Comparison of ENCODE assay signal across 30 cellular contexts in genomic region chr16:83698964-83699363, GRCh38.
"Had no signal": no experiment of that assay in that cellular context is flagged by ENCODE, and none has a peak within 500 bp of the region (broad histone marks: within the 10 kb centered on the region; RNA-seq: fewer than 3 reads in every experiment).

No MANE protein-coding gene starts in this region.

- H3K9me3 Mint-ChIP-seq: activated CD8-positive, alpha-beta T cell treated with anti-CD3 and anti-CD28 coated beads for 36 hours; activated T-helper 17 cell treated with anti-CD3 and anti-CD28 coated beads, Interleukin-2, amount 50 U/mL, for 72 hours had no signal

- ATAC-seq: activated CD8-positive, alpha-beta T cell treated with anti-CD3 and anti-CD28 coated beads for 36 hours; activated T-cell treated with anti-CD3 and anti-CD28 coated beads, Interleukin-2, amount 50 U/mL, for 72 hours; activated T-helper 17 cell treated with anti-CD3 and anti-CD28 coated beads, Interleukin-2, amount 50 U/mL, for 72 hours; body of pancreas; Panc1 had no signal

- H3K4me1 Mint-ChIP-seq: activated CD4-positive, alpha-beta T cell treated with anti-CD3 and anti-CD28 coated beads, Interleukin-2, amount 10 ng/mL, durations not matched to agents 24 days and 14 days; activated naive CD4-positive, alpha-beta T cell treated with anti-CD3 and anti-CD28 coated beads, Interleukin-2, amount 50 U/mL, for 24 hours; activated naive CD8-positive, alpha-beta T cell treated with anti-CD3 and anti-CD28 coated beads, Interleukin-2, amount 10 ng/mL, durations not matched to agents 7 days and 5 days; activated T-helper 17 cell treated with anti-CD3 and anti-CD28 coated beads, Interleukin-2, amount 50 U/mL, for 72 hours had no signal

- H3K4me1 ChIP-seq: adrenal gland, body of pancreas, breast epithelium had no signal

- H3K36me3 ChIP-seq: adrenal gland, breast epithelium, SJCRH30 had no signal

- H3K9me3 ChIP-seq: adrenal gland, body of pancreas, breast epithelium, SJCRH30 had no signal

- H3K27ac Mint-ChIP-seq: activated CD4-positive, alpha-beta T cell treated with anti-CD3 and anti-CD28 coated beads, Interleukin-2, amount 10 ng/mL, durations not matched to agents 24 days and 14 days; activated CD8-positive, alpha-beta T cell treated with anti-CD3 and anti-CD28 coated beads for 36 hours; activated naive CD4-positive, alpha-beta T cell treated with anti-CD3 and anti-CD28 coated beads, Interleukin-2, amount 50 U/mL, for 24 hours; activated naive CD8-positive, alpha-beta T cell treated with anti-CD3 and anti-CD28 coated beads, Interleukin-2, amount 10 ng/mL, durations not matched to agents 7 days and 5 days; activated T-cell treated with anti-CD3 and anti-CD28 coated beads, Interleukin-2, amount 50 U/mL, for 72 hours; activated T-helper 17 cell treated with anti-CD3 and anti-CD28 coated beads, Interleukin-2, amount 50 U/mL, for 72 hours had no signal

- H3K4me3 Mint-ChIP-seq: activated CD4-positive, alpha-beta T cell treated with anti-CD3 and anti-CD28 coated beads, Interleukin-2, amount 10 ng/mL, durations not matched to agents 24 days and 14 days; activated CD8-positive, alpha-beta T cell treated with anti-CD3 and anti-CD28 coated beads for 36 hours; activated naive CD4-positive, alpha-beta T cell treated with anti-CD3 and anti-CD28 coated beads, Interleukin-2, amount 50 U/mL, for 24 hours; activated naive CD8-positive, alpha-beta T cell treated with anti-CD3 and anti-CD28 coated beads, Interleukin-2, amount 10 ng/mL, durations not matched to agents 7 days and 5 days; activated T-cell treated with anti-CD3 and anti-CD28 coated beads, Interleukin-2, amount 50 U/mL, for 72 hours; activated T-helper 17 cell treated with anti-CD3 and anti-CD28 coated beads, Interleukin-2, amount 50 U/mL, for 72 hours had no signal

- H3K27me3 ChIP-seq: body of pancreas, breast epithelium, SJCRH30 had no signal

- H3K36me3 Mint-ChIP-seq: activated naive CD4-positive, alpha-beta T cell treated with anti-CD3 and anti-CD28 coated beads, Interleukin-2, amount 50 U/mL, for 24 hours; activated naive CD8-positive, alpha-beta T cell treated with anti-CD3 and anti-CD28 coated beads, Interleukin-2, amount 10 ng/mL, durations not matched to agents 7 days and 5 days had no signal

- H3K27ac ChIP-seq: adrenal gland, body of pancreas, breast epithelium, KMS-11, SJCRH30, SK-N-MC had no signal

- H3K27me3 Mint-ChIP-seq: activated CD4-positive, alpha-beta T cell treated with anti-CD3 and anti-CD28 coated beads, Interleukin-2, amount 10 ng/mL, durations not matched to agents 24 days and 14 days had no signal

- H3K4me3 ChIP-seq: adrenal gland, body of pancreas, breast epithelium, SJCRH30, SK-N-MC had no signal

- DNase-seq: activated CD4-positive, alpha-beta T cell treated with anti-CD3 and anti-CD28 coated beads, Interleukin-2, amount 10 ng/mL, durations not matched to agents 24 days and 14 days; activated CD4-positive, alpha-beta T cell treated with anti-CD3 and anti-CD28 coated beads, Interleukin-2, amount 50 U/mL, for 4 hours; activated CD8-positive, alpha-beta T cell treated with anti-CD3 and anti-CD28 coated beads for 36 hours; activated gamma-delta T cell; activated naive CD4-positive, alpha-beta T cell treated with Interleukin-2 at 50 U/mL for 16 hours; activated naive CD8-positive, alpha-beta T cell treated with anti-CD3 and anti-CD28 coated beads, Interleukin-2, amount 10 ng/mL, durations not matched to agents 7 days and 5 days; activated T-cell treated with anti-CD3 and anti-CD28 coated beads, Interleukin-2, amount 50 U/mL, for 1 hour; activated T-cell treated with anti-CD3 and anti-CD28 coated beads, Interleukin-2, amount 50 U/mL, for 72 hours; adrenal gland; body of pancreas; caudate nucleus; MM.1S; MV-4-11; NCI-H1092; NCI-H1436 treated with DMSO at 0.1 percent for 48 hours; NCI-H1694 treated with DMSO at 0.1 percent for 48 hours; NCI-H2029 treated with DMSO at 0.1 percent for 48 hours; NCI-H2107; NCI-H2171; NCI-H510A treated with DMSO at 0.1 percent for 48 hours; NCI-H526 treated with DMSO at 0.1 percent for 48 hours; SHP77; SJCRH30; T1000 had no signal
